34 cellular contexts compared by ENCODE assay signal in genomic region chr3:24340966-24341365, GRCh38.
DNase-seq lines count a peak whose midpoint lies in the region; ATAC-seq, FAIRE-seq and TF ChIP-seq lines count a peak whose summit lies in the region.
"Had no signal": no experiment of that assay in that cellular context is flagged by ENCODE, and none has a peak within 500 bp of the region (broad histone marks: within the 10 kb centered on the region; RNA-seq: fewer than 3 reads in every experiment).

No MANE protein-coding gene starts in this region.

- no peak overlapping the region for H2AFZ ChIP-seq in GM23338
- H2AFZ ChIP-seq in K562 (ENCODE audit: low read depth, low read length): no peak overlapping the region

- no peak for TF ChIP-seq RAD21 in K562 (CRISPR knock-in tag; conservative IDR thresholded peaks at IDR 0.05 in 1 of 2, IDR thresholded peaks at IDR 0.05 in 1 of 2)

- H3K36me3 ChIP-seq in GM23338 (ENCODE audit: insufficient read depth): no peaks in the 10 kb centered on the region
- H3K36me3 ChIP-seq in HEK293 (ENCODE audit: control insufficient read depth in 2 of 2, insufficient read depth in 1 of 2, low read length in 2 of 2): no peaks in the 10 kb centered on the region
- no peaks in the 10 kb centered on the region for H3K36me3 ChIP-seq in K562 (ENCODE audit: control insufficient read depth, insufficient read depth, low read length)
- H3K36me3 ChIP-seq in kidney (ENCODE audit: control insufficient read depth in 1 of 2, insufficient read depth in 2 of 2, low read length in 2 of 2): no peaks in the 10 kb centered on the region
- H3K36me3 ChIP-seq: BE2C; BLaER1; BLaER1 treated with 17β-estradiol and CSF1 and Interleukin-3, amounts not matched to agents 10 nM and 100 nM had no signal

- TF ChIP-seq EP300 in K562 (IDR thresholded peaks at IDR 0.05; ENCODE audit: low read length): no peak

- 39% methylated on average over 4 of the region's 4 CpGs for WGBS in K562 (ENCODE audit: insufficient coverage, low coverage, missing lambda C conversion rate)

- H3K9me3 Mint-ChIP-seq in GM23338: no peaks in the 10 kb centered on the region
- H3K9me3 Mint-ChIP-seq: CD4-positive, alpha-beta T cell; CD8-positive, alpha-beta T cell had no signal

- POLR2A ChIA-PET in HEK293 (lab: Yijun Ruan, JAX) (no interaction called here), K562 (lab: Yijun Ruan, JAX) (interaction anchor here (0.5 to 1.6 kb wide), 3 partner anchors 11 to 110 kb away, joined by 3 to 10 read pairs (median 5); no protein-coding TSS in a partner anchor)

- H3K4me2 ChIP-seq in GM23338 (no peak overlapping the region), K562 (ENCODE audit: insufficient read depth, low read length) (no peak overlapping the region)
- H3K4me2 ChIP-seq: A549; BLaER1; BLaER1 treated with 17β-estradiol and CSF1 and Interleukin-3, amounts not matched to agents 10 nM and 100 nM had no signal

- H3K9ac ChIP-seq in K562 (ENCODE audit: insufficient read depth in 1 of 2, low read depth in 2 of 2, low read length in 2 of 2) (no peak overlapping the region; a peak in 1 of 4 replicates), kidney (ENCODE audit: low read length in 2 of 2) (no peak overlapping the region)
- H3K9ac ChIP-seq: BLaER1; BLaER1 treated with 17β-estradiol and CSF1 and Interleukin-3, amounts not matched to agents 10 nM and 100 nM had no signal

- H3K4me3 Mint-ChIP-seq in GM23338: no peak overlapping the region
- H3K4me3 Mint-ChIP-seq: B cell; CD14-positive monocyte; CD4-positive, alpha-beta memory T cell; CD4-positive, alpha-beta T cell; CD4-positive, CD25-positive, alpha-beta regulatory T cell; CD8-positive, alpha-beta memory T cell; CD8-positive, alpha-beta T cell had no signal

- no peaks in the 10 kb centered on the region for H3K9me1 ChIP-seq in K562 (ENCODE audit: control insufficient read depth, insufficient read depth, low read length)

- H3K27me3 ChIP-seq in GM23338 (ENCODE audit: insufficient read depth): no peaks in the 10 kb centered on the region
- H3K27me3 ChIP-seq in K562 (ENCODE audit: control insufficient read depth in 2 of 2, insufficient read depth in 2 of 2, low read length in 2 of 2): no peaks in the 10 kb centered on the region
- H3K27me3 ChIP-seq: BE2C; BLaER1; BLaER1 treated with 17β-estradiol and CSF1 and Interleukin-3, amounts not matched to agents 10 nM and 100 nM had no signal

- no peaks in the 10 kb centered on the region for H3K36me3 Mint-ChIP-seq in GM23338 (ENCODE audit: low read depth)
- H3K36me3 Mint-ChIP-seq: CD14-positive monocyte; CD4-positive, alpha-beta memory T cell; CD4-positive, CD25-positive, alpha-beta regulatory T cell; CD8-positive, alpha-beta memory T cell; CD8-positive, alpha-beta T cell had no signal

- no peaks in the 10 kb centered on the region for H3K79me2 ChIP-seq in GM23338 (replicated peaks; ENCODE audit: insufficient read depth)
- peaks cover 23% of the 10 kb centered on the region for H3K79me2 ChIP-seq in K562 (ENCODE audit: control insufficient read depth, insufficient read depth, low read length)

- peak overlapping the region; percentile 3; the same call in 1 of the 2 replicates for H3K27ac Mint-ChIP-seq in GM23338
- H3K27ac Mint-ChIP-seq: B cell; CD14-positive monocyte; CD4-positive, alpha-beta memory T cell; CD4-positive, alpha-beta T cell; CD4-positive, CD25-positive, alpha-beta regulatory T cell; CD8-positive, alpha-beta memory T cell; CD8-positive, alpha-beta T cell had no signal

- FAIRE-seq in K562 (lab: Jason Lieb, UNC) (no peak), kidney (lab: Jason Lieb, UNC) (no peak)
- FAIRE-seq: A204.1, A549, D721Med had no signal

- in situ Hi-C loops in K562 (cut with MboI): no loop called here

- no peaks in the 10 kb centered on the region for H3F3A ChIP-seq in GM23338 (replicated peaks; ENCODE audit: low read depth)

- H3K9me3 ChIP-seq in HEK293 (ENCODE audit: control insufficient read depth, insufficient read depth, low read depth, low read length): no peaks in the 10 kb centered on the region
- no peaks in the 10 kb centered on the region for H3K9me3 ChIP-seq in K562 (replicated peaks; ENCODE audit: control insufficient read depth, insufficient read depth, low read depth, low read length)
- no peaks in the 10 kb centered on the region for H3K9me3 ChIP-seq in kidney (ENCODE audit: control insufficient read depth in 1 of 2, low read length in 2 of 2)
- H3K9me3 ChIP-seq: A549; BE2C; BLaER1; BLaER1 treated with 17β-estradiol and CSF1 and Interleukin-3, amounts not matched to agents 10 nM and 100 nM; Caco-2 had no signal

- H3K4me3 ChIP-seq in GM23338 (no peak overlapping the region), HEK293 (ENCODE audit: low read depth, low read length) (no peak overlapping the region), K562 (no peak overlapping the region), kidney (ENCODE audit: low read length in 2 of 2) (no peak overlapping the region)
- H3K4me3 ChIP-seq: A549; BLaER1; BLaER1 treated with 17β-estradiol and CSF1 and Interleukin-3, amounts not matched to agents 10 nM and 100 nM had no signal

- no peak overlapping the region for H3K27ac ChIP-seq in GM23338 (ENCODE audit: low read depth)
- no peak overlapping the region for H3K27ac ChIP-seq in HEK293 (ENCODE audit: extremely low read depth, low read depth, low read length)
- H3K27ac ChIP-seq in K562 (ENCODE audit: extremely low read depth, low read depth, low read length): no peak overlapping the region
- no peak overlapping the region for H3K27ac ChIP-seq in kidney (ENCODE audit: low read depth in 2 of 2, low read length in 2 of 2)
- H3K27ac ChIP-seq: 22Rv1; A549; BLaER1; BLaER1 treated with 17β-estradiol and CSF1 and Interleukin-3, amounts not matched to agents 10 nM and 100 nM; C4-2B had no signal

- DNase-seq in GM23338 (ENCODE audit: low spot score): no peak
- DNase-seq in K562 (ENCODE audit: extremely low read depth in 1 of 4, low spot score in 3 of 4): no peak
- DNase-seq in kidney: no peak
- no peak for DNase-seq in NCI-H510A treated with DMSO at 0.1 percent for 48 hours (lab: John Stamatoyannopoulos, UW)
- DNase-seq: 8988T; ACHN; AML-193; BE2C; C1 segment of cervical spinal cord; Caco-2; Calu3; CD4-positive, alpha-beta memory T cell; CD4-positive, alpha-beta T cell; CD4-positive, CD25-positive, alpha-beta regulatory T cell; CD8-positive, alpha-beta memory T cell; CD8-positive, alpha-beta T cell; COR-L47; DMS 273 treated with DMSO at 0.1 percent for 48 hours; DMS153; DMS53; DMS79; DMS79 treated with DMSO at 0.1 percent for 48 hours; DND-41 had no signal

- 0 out of 3 replicates have a peak, but pooled peaks cover 3% of the 10 kb centered on the region for H3K4me1 Mint-ChIP-seq in GM23338
- H3K4me1 Mint-ChIP-seq: B cell; CD14-positive monocyte; CD4-positive, alpha-beta memory T cell; CD4-positive, CD25-positive, alpha-beta regulatory T cell; CD8-positive, alpha-beta memory T cell had no signal

- no peak for TF ChIP-seq POLR2A in K562 (conservative IDR thresholded peaks at IDR 0.05)

- intact Hi-C loops in K562 (cut with micrococcal nuclease): no loop called here
- intact Hi-C loops in kidney (cut with DNase I): no loop called here

- no peak for TF ChIP-seq CTCF in GM23338 (conservative IDR thresholded peaks at IDR 0.05; ENCODE audit: low read depth in 2 of 2)
- no peak for TF ChIP-seq CTCF in HEK293 (tag by site-specific recombination; IDR thresholded peaks at IDR 0.05)
- TF ChIP-seq CTCF in K562 (IDR thresholded peaks at IDR 0.05 in 2 of 3, conservative IDR thresholded peaks at IDR 0.05 in 1 of 3; ENCODE audit: insufficient read depth in 2 of 3, low read depth in 1 of 3, low read length in 3 of 3): no peak
- no peak for TF ChIP-seq CTCF in kidney (IDR thresholded peaks at IDR 0.05; ENCODE audit: borderline replicate concordance, extremely low read depth, insufficient read depth)

- H4K20me1 ChIP-seq in GM23338 (replicated peaks; ENCODE audit: insufficient read depth) (no peaks in the 10 kb centered on the region), K562 (replicated peaks; ENCODE audit: control insufficient read depth, insufficient read depth, low read length) (no peaks in the 10 kb centered on the region)
- H4K20me1 ChIP-seq: BLaER1; BLaER1 treated with 17β-estradiol and CSF1 and Interleukin-3, amounts not matched to agents 10 nM and 100 nM had no signal

- BruUV-seq in K562 (replicated peaks; lab: Mats Ljungman, UMichigan): no TSS peak

- H3K27me3 Mint-ChIP-seq in GM23338 (ENCODE audit: insufficient read depth, low read depth, poor library complexity): no peaks in the 10 kb centered on the region
- H3K27me3 Mint-ChIP-seq: CD4-positive, alpha-beta memory T cell; CD4-positive, alpha-beta T cell; CD4-positive, CD25-positive, alpha-beta regulatory T cell; CD8-positive, alpha-beta memory T cell had no signal

- H3K4me1 ChIP-seq in GM23338 (ENCODE audit: insufficient read depth): no peaks in the 10 kb centered on the region
- H3K4me1 ChIP-seq in HEK293 (ENCODE audit: control insufficient read depth, insufficient read depth, low read length): no peaks in the 10 kb centered on the region
- H3K4me1 ChIP-seq in K562 (replicated peaks in 1 of 2; ENCODE audit: control insufficient read depth in 2 of 2, insufficient read depth in 2 of 2, low read length in 2 of 2): peaks cover 6 to 28% of the 10 kb centered on the region in 2 experiments; a peak in 3 of 5 replicates
- H3K4me1 ChIP-seq in kidney (ENCODE audit: control insufficient read depth in 1 of 2, insufficient read depth in 1 of 2, low read depth in 1 of 2, low read length in 2 of 2): peaks cover 0 to 4% of the 10 kb centered on the region in 2 donors
- H3K4me1 ChIP-seq: BE2C; BLaER1; BLaER1 treated with 17β-estradiol and CSF1 and Interleukin-3, amounts not matched to agents 10 nM and 100 nM; Caco-2 had no signal

- CTCF ChIA-PET in HEK293 (lab: Yijun Ruan, JAX): no interaction called here
- CTCF ChIA-PET in K562 (lab: Yijun Ruan, JAX; ENCODE audit: low intra/inter-chr PET ratio): no interaction called here

- no peaks in the 10 kb centered on the region for H3K9me2 ChIP-seq in GM23338 (ENCODE audit: insufficient read depth)

- ATAC-seq in GM23338: no peak
- no peak for ATAC-seq in K562
- ATAC-seq in GM18868 (IDR thresholded peaks at IDR 0.05; ENCODE audit: unreplicated experiment): no peak
- ATAC-seq: A549; CD8-positive, alpha-beta T cell had no signal

TF ChIP-seq in HEK293, 187 proteins besides CTCF, POLR2A, EP300 and RAD21:
- TF ChIP-seq ZBTB17 (tag by site-specific recombination; IDR thresholded peaks at IDR 0.05): no peak
- 0 out of 2 replicates have a peak, but pooled peaks have one; percentile 20 for TF ChIP-seq ZNF366 (tag by site-specific recombination; conservative IDR thresholded peaks at IDR 0.05)
